11 cellular contexts compared by ENCODE assay signal in the genomic region with DNA sequence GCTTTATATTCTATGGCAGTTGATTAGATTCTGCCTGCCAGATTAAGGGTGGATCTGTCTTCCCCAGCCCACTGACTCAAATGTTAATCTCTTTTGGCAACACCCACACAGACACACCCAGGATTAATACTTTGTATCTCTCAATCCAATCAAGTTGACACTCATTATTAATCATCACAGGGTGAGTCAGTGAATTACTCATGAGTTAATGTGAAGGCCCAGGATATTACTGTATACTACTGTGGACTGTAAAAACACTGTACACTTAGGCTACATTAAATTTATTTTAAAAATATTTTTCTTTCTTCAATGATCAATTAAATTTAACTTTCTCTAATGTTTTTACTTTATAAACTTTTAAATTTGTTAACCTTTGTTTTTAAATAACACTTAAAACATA.
"Had no signal": no experiment of that assay in that cellular context is flagged by ENCODE, and none has a peak within 500 bp of the region (broad histone marks: within the 10 kb centered on the region; RNA-seq: fewer than 3 reads in every experiment).

No MANE protein-coding gene starts in this region.

- DNase-seq: activated naive CD4-positive, alpha-beta T cell; activated naive CD8-positive, alpha-beta T cell treated with anti-CD3 and anti-CD28 coated beads, Interleukin-2, amount 10 ng/mL, durations not matched to agents 7 days and 5 days; cerebellar nuclear complex; effector memory CD8-positive, alpha-beta T cell; hippocampal formation; left ventricle myocardium superior; mesenchymal stem cell; naive thymus-derived CD8-positive, alpha-beta T cell; stimulated activated CD4-positive, alpha-beta T cell treated with anti-CD3 and anti-CD28 coated beads, Interleukin-12 subunit alpha, Interleukin-12 subunit beta, amount 100 ng/mL, for 4 hours; T-helper 2 cell; thyroid gland had no signal

- H3K4me3 ChIP-seq: thyroid gland had no signal
